8 cellular contexts compared by ENCODE assay signal in genomic region chr2:157194097-157194688, GRCh38.
DNase-seq lines count a peak whose midpoint lies in the region; ATAC-seq and TF ChIP-seq lines count a peak whose summit lies in the region.

No MANE protein-coding gene starts in this region.

- ATAC-seq in GM18498 (IDR thresholded peaks at IDR 0.05; ENCODE audit: unreplicated experiment): peak; percentile 56
- peak; percentile 53 for ATAC-seq in HG02852 (IDR thresholded peaks at IDR 0.05; ENCODE audit: unreplicated experiment)

- no peaks in the 10 kb centered on the region for H3K36me3 ChIP-seq in skeletal muscle satellite cell (ENCODE audit: insufficient read depth, low read length)

- H3K27ac Mint-ChIP-seq in CD14-positive monocyte: no peak overlapping the region
- no peak overlapping the region for H3K27ac Mint-ChIP-seq in activated CD4-positive, alpha-beta T cell treated with anti-CD3 and anti-CD28 coated beads, Interleukin-2, amount 10 ng/mL, durations not matched to agents 7 days and 5 days

- POLR2A ChIA-PET in activated CD4-positive, alpha-beta T cell treated with anti-CD3 and anti-CD28 coated beads, Interleukin-2, amount 10 ng/mL, durations not matched to agents 7 days and 5 days (lab: Charles Lee): no interaction called here

- H3K4me1 Mint-ChIP-seq in CD14-positive monocyte: peaks cover 12% of the 10 kb centered on the region
- H3K4me1 Mint-ChIP-seq in activated CD4-positive, alpha-beta T cell treated with anti-CD3 and anti-CD28 coated beads, Interleukin-2, amount 10 ng/mL, durations not matched to agents 7 days and 5 days: peaks cover 1% of the 10 kb centered on the region

- intact Hi-C loops in CD14-positive monocyte (cut with micrococcal nuclease) (loop anchor here in 1 of 2 donors (10.0 kb wide), 1 partner anchor 1819 kb away; no protein-coding TSS in a partner anchor), head of caudate nucleus (cut with DNase I) (loop anchor here (10.0 kb wide), 1 partner anchor 1819 kb away; no protein-coding TSS in a partner anchor)

- H3K4me1 ChIP-seq in skeletal muscle satellite cell (ENCODE audit: control insufficient read depth, insufficient read depth, low read length): peaks cover 18% of the 10 kb centered on the region

- DNase-seq in CD14-positive monocyte (ENCODE audit: low spot score) (no peak), NCI-H2029 (lab: John Stamatoyannopoulos, UW) (peak; percentile 39), head of caudate nucleus (peak in 26 of 42 donors; percentile 2 to 73 (median 40)), NCI-H187 treated with DMSO at 0.1 percent for 48 hours (lab: John Stamatoyannopoulos, UW) (no peak)
- DNase-seq in activated CD4-positive, alpha-beta T cell treated with anti-CD3 and anti-CD28 coated beads, Interleukin-2, amount 10 ng/mL, durations not matched to agents 7 days and 5 days: peak; percentile 17

- no peak overlapping the region for H3K4me3 Mint-ChIP-seq in CD14-positive monocyte
- no peak overlapping the region for H3K4me3 Mint-ChIP-seq in activated CD4-positive, alpha-beta T cell treated with anti-CD3 and anti-CD28 coated beads, Interleukin-2, amount 10 ng/mL, durations not matched to agents 7 days and 5 days

- CTCF ChIA-PET in activated CD4-positive, alpha-beta T cell treated with anti-CD3 and anti-CD28 coated beads, Interleukin-2, amount 10 ng/mL, durations not matched to agents 7 days and 5 days (lab: Charles Lee): interaction anchor here (0.9 to 1.3 kb wide), 2 partner anchors 14 to 1817 kb away, joined by 3 to 4 read pairs; no protein-coding TSS in a partner anchor

- H3K4me2 ChIP-seq in skeletal muscle satellite cell (ENCODE audit: low read length): no peak overlapping the region

- H3K27me3 Mint-ChIP-seq in CD14-positive monocyte (ENCODE audit: low read depth in 3 of 3): peaks cover 1 to 3% (median 2%) of the 10 kb centered on the region in 3 donors
- H3K27me3 Mint-ChIP-seq in activated CD4-positive, alpha-beta T cell treated with anti-CD3 and anti-CD28 coated beads, Interleukin-2, amount 10 ng/mL, durations not matched to agents 7 days and 5 days: peaks cover 11% of the 10 kb centered on the region

- peak overlapping the region; percentile 62 for H3K9ac ChIP-seq in skeletal muscle satellite cell (ENCODE audit: low read depth, low read length)

- H3K9me3 Mint-ChIP-seq in CD14-positive monocyte: no peaks in the 10 kb centered on the region
- H3K9me3 Mint-ChIP-seq in activated CD4-positive, alpha-beta T cell treated with anti-CD3 and anti-CD28 coated beads, Interleukin-2, amount 10 ng/mL, durations not matched to agents 7 days and 5 days: no peaks in the 10 kb centered on the region

- no peaks in the 10 kb centered on the region for H3K27me3 ChIP-seq in skeletal muscle satellite cell (ENCODE audit: control insufficient read depth, insufficient read depth, low read length)

- no peak overlapping the region for H3K4me3 ChIP-seq in skeletal muscle satellite cell (ENCODE audit: low read length)

- TF ChIP-seq CTCF in CD14-positive monocyte (IDR thresholded peaks at IDR 0.05): peak; percentile 80

- no peaks in the 10 kb centered on the region for H3K36me3 Mint-ChIP-seq in CD14-positive monocyte
- no peaks in the 10 kb centered on the region for H3K36me3 Mint-ChIP-seq in activated CD4-positive, alpha-beta T cell treated with anti-CD3 and anti-CD28 coated beads, Interleukin-2, amount 10 ng/mL, durations not matched to agents 7 days and 5 days (ENCODE audit: low read depth)

- H3K9me3 ChIP-seq in skeletal muscle satellite cell (replicated peaks; ENCODE audit: low read length): no peaks in the 10 kb centered on the region

Comparison
In these comparisons a context has a peak if more than half of its experiments do, and no peak if none do; other contexts are left out.
1. DNase-seq: peak in NCI-H2029 (single experiment), activated CD4-positive, alpha-beta T cell treated with anti-CD3 and anti-CD28 coated beads, Interleukin-2, amount 10 ng/mL, durations not matched to agents 7 days and 5 days (single experiment) and head of caudate nucleus (26 of 42); none in CD14-positive monocyte (single experiment) and NCI-H187 treated with DMSO at 0.1 percent for 48 hours (single experiment).